In the genomic region with DNA sequence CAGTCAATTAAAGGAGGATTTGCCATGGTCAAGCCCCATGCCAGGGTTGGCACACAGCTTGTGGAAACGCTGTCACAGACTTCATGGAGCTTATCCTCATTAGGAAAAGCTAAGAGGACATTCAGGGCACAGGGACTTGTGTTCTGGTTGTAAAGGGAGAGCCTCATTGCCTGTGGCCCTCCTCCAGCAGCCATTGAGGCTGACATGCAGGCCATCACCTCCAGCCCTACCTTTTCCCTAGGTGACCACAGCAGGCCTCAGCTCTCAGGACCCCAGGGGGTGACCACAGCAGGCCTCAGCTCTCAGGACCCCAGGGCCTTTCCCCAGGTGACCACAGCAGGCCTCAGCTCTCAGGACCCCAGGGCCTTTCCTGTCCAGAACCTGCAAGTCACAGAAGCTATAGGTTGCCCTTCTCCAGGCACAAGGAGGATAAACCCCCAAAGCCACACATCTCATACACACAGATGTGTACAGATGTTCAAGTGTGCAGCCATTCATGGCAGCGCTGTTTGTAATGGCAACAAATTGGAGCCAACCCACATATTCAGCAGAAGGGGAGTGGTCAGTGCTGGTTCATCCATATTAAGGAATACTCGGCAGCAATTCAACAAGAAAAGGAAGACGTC, we compare ENCODE assay signal across 13 cellular contexts. TPM values are rescaled to one million over a fixed set of nuclear protein-coding genes. Genes with fewer than 3 reads are reported as not detected.
A peak's percentile ranks its signal among the peaks of the same experiment; 100 is the strongest.
DNase-seq lines count a peak whose midpoint lies in the region; ATAC-seq and TF ChIP-seq lines count a peak whose summit lies in the region.
"Had no signal": no experiment of that assay in that cellular context is flagged by ENCODE, and none has a peak within 500 bp of the region (broad histone marks: within the 10 kb centered on the region; RNA-seq: fewer than 3 reads in every experiment).

No MANE protein-coding gene starts in this region.

- H3K36me3 ChIP-seq in BLaER1 (peaks cover 39% of the 10 kb centered on the region; the same call in 1 of the 2 replicates), BE2C (no peaks in the 10 kb centered on the region)

- H3K4me1 ChIP-seq in BLaER1, result peaks cover 65% of the 10 kb centered on the region
- H3K4me1 ChIP-seq in BE2C, result no peaks in the 10 kb centered on the region
- H3K4me1 ChIP-seq: A549 had no signal

- H4K20me1 ChIP-seq in BLaER1, result no peaks in the 10 kb centered on the region; the same call in 1 of the 2 replicates

- intact Hi-C loops in activated B cell treated with CpG ODN at 0.5 μM for 24 hours (cut with micrococcal nuclease) (no loop called here), sciatic nerve (cut with DNase I) (no loop called here)

- no peaks in the 10 kb centered on the region for H3K9me3 Mint-ChIP-seq in activated B cell treated with CpG ODN at 0.5 μM for 24 hours
- peaks cover 3% of the 10 kb centered on the region for H3K9me3 Mint-ChIP-seq in progenitor cell of endocrine pancreas (ENCODE audit: low read depth)
- H3K9me3 Mint-ChIP-seq in activated CD8-positive, alpha-beta memory T cell treated with anti-CD3 and anti-CD28 coated beads, Interleukin-2, amount 10 ng/mL, durations not matched to agents 7 days and 5 days (ENCODE audit: low read depth), result no peaks in the 10 kb centered on the region

- H3K27ac ChIP-seq in BLaER1, result peak overlapping the region; percentile 51
- H3K27ac ChIP-seq: A549 had no signal

- H3K36me3 Mint-ChIP-seq in activated B cell treated with CpG ODN at 0.5 μM for 24 hours (ENCODE audit: low read depth) (peaks cover 39% of the 10 kb centered on the region), progenitor cell of endocrine pancreas (ENCODE audit: insufficient read depth) (no peaks in the 10 kb centered on the region)
- peaks cover 15% of the 10 kb centered on the region for H3K36me3 Mint-ChIP-seq in activated CD8-positive, alpha-beta memory T cell treated with anti-CD3 and anti-CD28 coated beads, Interleukin-2, amount 10 ng/mL, durations not matched to agents 7 days and 5 days

- no peaks in the 10 kb centered on the region for H3K27me3 ChIP-seq in BLaER1
- H3K27me3 ChIP-seq in BE2C, result no peaks in the 10 kb centered on the region

- DNase-seq in activated B cell treated with CpG ODN at 0.5 μM for 24 hours, result no peak
- DNase-seq in sciatic nerve (ENCODE audit: low spot score), result peak; percentile 51
- no peak for DNase-seq in progenitor cell of endocrine pancreas (ENCODE audit: low spot score, unreplicated experiment)
- no peak for DNase-seq in BE2C
- no peak for DNase-seq in activated CD8-positive, alpha-beta memory T cell treated with anti-CD3 and anti-CD28 coated beads, Interleukin-2, amount 10 ng/mL, durations not matched to agents 7 days and 5 days
- DNase-seq: CD4-positive, alpha-beta memory T cell; GOT3; NCI-H1092; NCI-H510A treated with DMSO at 0.1 percent for 48 hours; SHP77 treated with DMSO at 0.1 percent for 48 hours had no signal

- no peak overlapping the region for H3K4me3 Mint-ChIP-seq in activated B cell treated with CpG ODN at 0.5 μM for 24 hours
- no peak overlapping the region for H3K4me3 Mint-ChIP-seq in progenitor cell of endocrine pancreas (ENCODE audit: low read depth)
- H3K4me3 Mint-ChIP-seq in activated CD8-positive, alpha-beta memory T cell treated with anti-CD3 and anti-CD28 coated beads, Interleukin-2, amount 10 ng/mL, durations not matched to agents 7 days and 5 days, result no peak overlapping the region

- TF ChIP-seq CTCF in activated B cell treated with CpG ODN at 0.5 μM for 24 hours (IDR thresholded peaks at IDR 0.05), result no peak
- no peak for TF ChIP-seq CTCF in progenitor cell of endocrine pancreas (IDR thresholded peaks at IDR 0.05; ENCODE audit: unreplicated experiment)
- TF ChIP-seq CTCF in BE2C (IDR thresholded peaks at IDR 0.05; ENCODE audit: low read depth, low read length), result no peak

- POLR2A ChIA-PET in activated B cell treated with CpG ODN at 0.5 μM for 24 hours (lab: Charles Lee), result interaction anchor here (0.8 to 2.5 kb wide), 8 partner anchors 11 to 87 kb away, joined by 3 to 15 read pairs (median 4); partner anchors contain the start of gene IRF4

- H3K27me3 Mint-ChIP-seq in activated B cell treated with CpG ODN at 0.5 μM for 24 hours, result no peaks in the 10 kb centered on the region
- H3K27me3 Mint-ChIP-seq in progenitor cell of endocrine pancreas, result no peaks in the 10 kb centered on the region
- no peaks in the 10 kb centered on the region for H3K27me3 Mint-ChIP-seq in activated CD8-positive, alpha-beta memory T cell treated with anti-CD3 and anti-CD28 coated beads, Interleukin-2, amount 10 ng/mL, durations not matched to agents 7 days and 5 days
- H3K27me3 Mint-ChIP-seq: CD4-positive, alpha-beta memory T cell had no signal

- ATAC-seq in activated B cell treated with CpG ODN at 0.5 μM for 24 hours (ENCODE audit: low read depth) (no peak), sciatic nerve (no peak)
- ATAC-seq in activated CD8-positive, alpha-beta memory T cell treated with anti-CD3 and anti-CD28 coated beads, Interleukin-2, amount 10 ng/mL, durations not matched to agents 7 days and 5 days, result no peak
- ATAC-seq: A549 had no signal

- peak overlapping the region; percentile 62 for H3K4me2 ChIP-seq in BLaER1
- H3K4me2 ChIP-seq: A549 had no signal

- H3K27ac Mint-ChIP-seq in activated B cell treated with CpG ODN at 0.5 μM for 24 hours, result peak overlapping the region; percentile 83
- no peak overlapping the region for H3K27ac Mint-ChIP-seq in progenitor cell of endocrine pancreas
- H3K27ac Mint-ChIP-seq in activated CD8-positive, alpha-beta memory T cell treated with anti-CD3 and anti-CD28 coated beads, Interleukin-2, amount 10 ng/mL, durations not matched to agents 7 days and 5 days, result no peak overlapping the region

- 0 out of 2 replicates have a peak overlapping the region, but pooled peaks have one; percentile 11 for H3K9ac ChIP-seq in BLaER1

- CTCF ChIA-PET in activated B cell treated with CpG ODN at 0.5 μM for 24 hours (lab: Charles Lee), result interaction anchor here (1.0 to 1.1 kb wide), 2 partner anchors 22 to 91 kb away, joined by 3 to 4 read pairs; no protein-coding TSS in a partner anchor
- CTCF ChIA-PET in activated CD8-positive, alpha-beta memory T cell treated with anti-CD3 and anti-CD28 coated beads, Interleukin-2, amount 10 ng/mL, durations not matched to agents 7 days and 5 days (lab: Charles Lee), result interaction anchor here (0.6 to 1.2 kb wide), 2 partner anchors 10 to 26 kb away, joined by 3 read pairs; no protein-coding TSS in a partner anchor

- TF ChIP-seq POLR2A in GM18526 (IDR thresholded peaks at IDR 0.05; ENCODE audit: extremely low read depth, insufficient read length), result peak; percentile 10

- H3K4me1 Mint-ChIP-seq in activated B cell treated with CpG ODN at 0.5 μM for 24 hours, result peaks cover 55% of the 10 kb centered on the region
- peaks cover under 1% of the 10 kb centered on the region for H3K4me1 Mint-ChIP-seq in progenitor cell of endocrine pancreas (ENCODE audit: low read depth)
- peaks cover 20% of the 10 kb centered on the region for H3K4me1 Mint-ChIP-seq in activated CD8-positive, alpha-beta memory T cell treated with anti-CD3 and anti-CD28 coated beads, Interleukin-2, amount 10 ng/mL, durations not matched to agents 7 days and 5 days

- H3K4me3 ChIP-seq in BLaER1, result no peak overlapping the region
- no peak overlapping the region for H3K4me3 ChIP-seq in BE2C (ENCODE audit: low read depth, low read length)
- H3K4me3 ChIP-seq: A549 had no signal

- H3K9me3 ChIP-seq in BLaER1, result no peaks in the 10 kb centered on the region
- H3K9me3 ChIP-seq in BE2C, result peaks cover 6% of the 10 kb centered on the region
- H3K9me3 ChIP-seq: A549 had no signal

RNA-seq across cellular contexts. Expression of gene DUSP22, which starts 26.1 kb away (rescaled TPM):
- total RNA-seq in activated B cell treated with CpG ODN at 0.5 μM for 24 hours (137 and 153 TPM in 2 replicates), sciatic nerve (62.2 TPM), progenitor cell of endocrine pancreas (39.0 and 40.4 TPM in 2 replicates)
- polyA plus RNA-seq in BE2C (2012; ENCODE audit: insufficient read depth, insufficient read length, low read depth), result 2.5 TPM
- 10 to 100 TPM; 38.1 to 47.8 TPM for total RNA-seq in activated CD8-positive, alpha-beta memory T cell treated with anti-CD3 and anti-CD28 coated beads, Interleukin-2, amount 10 ng/mL, durations not matched to agents 7 days and 5 days
